Comparison of ENCODE assay signal across 23 cellular contexts in the genomic region with DNA sequence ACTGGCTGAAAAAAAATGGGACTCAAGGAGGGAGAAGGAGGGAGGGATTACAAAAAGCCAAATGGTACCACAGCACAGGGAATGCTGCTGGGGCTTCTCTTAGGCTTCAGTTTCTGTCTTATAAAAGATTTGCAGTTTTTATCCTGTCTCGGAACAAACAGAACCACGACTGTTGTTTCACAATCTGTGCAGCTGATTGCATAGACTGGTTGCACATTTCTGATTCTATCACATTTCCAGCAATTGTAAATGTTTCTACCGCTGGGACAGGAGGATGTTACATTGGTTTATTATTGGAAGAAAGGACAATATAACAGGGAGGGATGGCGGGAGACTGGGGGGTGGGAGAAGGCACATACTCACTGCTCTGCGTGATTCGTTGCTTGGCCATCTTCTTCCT.
DNase-seq lines count a peak whose midpoint lies in the region; ATAC-seq and TF ChIP-seq lines count a peak whose summit lies in the region.
"Had no signal": no experiment of that assay in that cellular context is flagged by ENCODE, and none has a peak within 500 bp of the region (broad histone marks: within the 10 kb centered on the region; RNA-seq: fewer than 3 reads in every experiment).

No MANE protein-coding gene starts in this region.

- H3K27me3 ChIP-seq in Panc1 (ENCODE audit: control insufficient read depth, insufficient read depth, low read length), result no peaks in the 10 kb centered on the region
- H3K27me3 ChIP-seq: neutrophil had no signal

- TF ChIP-seq CTCF in Panc1 (IDR thresholded peaks at IDR 0.05) (no peak), fibroblast of villous mesenchyme (IDR thresholded peaks at IDR 0.05; ENCODE audit: insufficient read depth, low read depth, low read length) (no peak)

- CTCF ChIA-PET in Panc1 (lab: Charles Lee), result no interaction called here

- ATAC-seq in Panc1, result no peak
- no peak for ATAC-seq in HG02970 (IDR thresholded peaks at IDR 0.05; ENCODE audit: low FRiP score, unreplicated experiment)
- no peak for ATAC-seq in HG03469 (IDR thresholded peaks at IDR 0.05; ENCODE audit: unreplicated experiment)
- ATAC-seq: activated T-cell treated with anti-CD3 and anti-CD28 coated beads, Interleukin-2, amount 50 U/mL, for 4 hours; gastroesophageal sphincter; PC-3; T-cell had no signal

- H3K36me3 ChIP-seq in Panc1 (ENCODE audit: control insufficient read depth, insufficient read depth, low read length), result no peaks in the 10 kb centered on the region
- H3K36me3 ChIP-seq: gastroesophageal sphincter, neutrophil had no signal

- no peaks in the 10 kb centered on the region for H3K9me3 ChIP-seq in Panc1 (ENCODE audit: control insufficient read depth, insufficient read depth, low read depth, low read length)
- H3K9me3 ChIP-seq: gastroesophageal sphincter, neutrophil had no signal

- no peaks in the 10 kb centered on the region for H3K4me1 ChIP-seq in Panc1 (ENCODE audit: control insufficient read depth, insufficient read depth, low read length)
- H3K4me1 ChIP-seq: gastroesophageal sphincter had no signal

- 0 out of 2 replicates have a peak overlapping the region, but pooled peaks have one; percentile 8 for H3K27ac ChIP-seq in Panc1 (ENCODE audit: low read length)
- H3K27ac ChIP-seq: gastroesophageal sphincter, neutrophil had no signal

- POLR2A ChIA-PET in Panc1 (lab: Charles Lee), result no interaction called here

- DNase-seq in EH (ENCODE audit: low read depth), result peak; percentile 29
- no peak for DNase-seq in Panc1 (ENCODE audit: low read depth, low spot score)
- DNase-seq in fibroblast of villous mesenchyme (ENCODE audit: low read depth), result peak; percentile 36
- DNase-seq in renal cortical epithelial cell (ENCODE audit: low read depth), result peak; percentile 13
- DNase-seq in stimulated activated CD4-positive, alpha-beta T cell treated with anti-CD3 and anti-CD28 coated beads, Interleukin-4, amount 100 ng/mL, for 24 hours, result no peak
- DNase-seq: activated CD4-positive, CD25-positive, alpha-beta regulatory T cell treated with anti-CD3 and anti-CD28 coated beads, Interleukin-2, amount 50 U/mL, for 72 hours; activated CD8-positive, alpha-beta memory T cell treated with anti-CD3 and anti-CD28 coated beads for 24 hours; activated naive CD4-positive, alpha-beta T cell treated with anti-CD3 and anti-CD28 coated beads for 36 hours; activated T-cell treated with anti-CD3 and anti-CD28 coated beads, Interleukin-2, amount 50 U/mL, for 4 hours; anterior cingulate cortex; H9; NCI-H1092; NCI-H2029; NCI-H345; NCI-H82; PC-3; SHP77 treated with DMSO at 0.1 percent for 48 hours; T-cell; trophoblast cell had no signal

- in situ Hi-C loops in Panc1 (cut with HindIII; ENCODE audit: low pct_unique_long_range_greater_than_20kb, low sequenced_read_pairs), result no loop called here

- no peak overlapping the region for H3K4me3 ChIP-seq in Panc1 (ENCODE audit: low read depth in 2 of 2, low read length in 2 of 2)
- no peak overlapping the region for H3K4me3 ChIP-seq in fibroblast of villous mesenchyme (ENCODE audit: low read depth, low read length)
- H3K4me3 ChIP-seq: gastroesophageal sphincter had no signal

- intact Hi-C loops in Panc1 (cut with micrococcal nuclease; ENCODE audit: unreplicated experiment), result no loop called here

- BruUV-seq in Panc1 (replicated peaks; lab: Mats Ljungman, UMichigan), result no TSS peak

Comparison
In these comparisons a context has a peak if more than half of its experiments do, and no peak if none do; other contexts are left out.
1. DNase-seq: peak in EH (single experiment), fibroblast of villous mesenchyme (single experiment) and renal cortical epithelial cell (single experiment); none in Panc1 (single experiment) and stimulated activated CD4-positive, alpha-beta T cell treated with anti-CD3 and anti-CD28 coated beads, Interleukin-4, amount 100 ng/mL, for 24 hours (single experiment).